8 cellular contexts compared by ENCODE assay signal in genomic region chr2:46296216-46296839, GRCh38. TPM values are rescaled to one million over a fixed set of nuclear protein-coding genes. Genes with fewer than 3 reads are reported as not detected.
DNase-seq lines count a peak whose midpoint lies in the region; ATAC-seq and TF ChIP-seq lines count a peak whose summit lies in the region.

No MANE protein-coding gene starts in this region.

- no peak for TF ChIP-seq CTCF in mesothelial cell of epicardium (IDR thresholded peaks at IDR 0.05; ENCODE audit: unreplicated experiment)
- TF ChIP-seq CTCF in upper lobe of left lung (IDR thresholded peaks at IDR 0.05) = no peak

- peak in 1 of 4 donors; percentile 15 for TF ChIP-seq POLR2A in upper lobe of left lung (IDR thresholded peaks at IDR 0.05)

- H3K4me1 Mint-ChIP-seq in T-helper 17 cell (peaks cover 31% of the 10 kb centered on the region), mesothelial cell of epicardium (peaks cover 23% of the 10 kb centered on the region)

- no peak for TF ChIP-seq EP300 in upper lobe of left lung (IDR thresholded peaks at IDR 0.05)

- H3K4me3 Mint-ChIP-seq in T-helper 17 cell (peak overlapping the region; percentile 80), mesothelial cell of epicardium (peak overlapping the region; percentile 61)

- peak overlapping the region; percentile 69 for H3K9ac ChIP-seq in endocrine pancreas (ENCODE audit: control insufficient read depth, insufficient read depth, low read length)

- ATAC-seq in T-helper 17 cell (no peak), upper lobe of left lung (ENCODE audit: low FRiP score in 2 of 2) (peak in 1 of 2 donors; percentile 12), HG02642 (IDR thresholded peaks at IDR 0.05; ENCODE audit: poor library complexity, unreplicated experiment) (no peak)

- H3K27me3 Mint-ChIP-seq in T-helper 17 cell = peaks cover 34% of the 10 kb centered on the region
- peaks cover 78% of the 10 kb centered on the region for H3K27me3 Mint-ChIP-seq in mesothelial cell of epicardium (ENCODE audit: low read depth)

- H3K36me3 Mint-ChIP-seq in T-helper 17 cell (ENCODE audit: low read depth) = no peaks in the 10 kb centered on the region
- no peaks in the 10 kb centered on the region for H3K36me3 Mint-ChIP-seq in mesothelial cell of epicardium

- H3K27ac ChIP-seq in upper lobe of left lung = peak overlapping the region; percentile 95 to 99 (median 97)

- no peak overlapping the region for H3K4me3 ChIP-seq in endocrine pancreas (ENCODE audit: control insufficient read depth, insufficient read depth, low read length)
- H3K4me3 ChIP-seq in upper lobe of left lung = peak overlapping the region; percentile 54 to 84 (median 72)

- H3K9me3 Mint-ChIP-seq in mesothelial cell of epicardium = no peaks in the 10 kb centered on the region

- H3K9me3 ChIP-seq in T-helper 17 cell (ENCODE audit: control insufficient read depth, low read length, poor library complexity, severe bottlenecking) (no peaks in the 10 kb centered on the region), endocrine pancreas (ENCODE audit: control insufficient read depth, low read length) (no peaks in the 10 kb centered on the region), upper lobe of left lung (no peaks in the 10 kb centered on the region)

- H3K36me3 ChIP-seq in endocrine pancreas (ENCODE audit: control insufficient read depth, insufficient read depth, low read length) = no peaks in the 10 kb centered on the region
- peaks cover 0 to 15% (median 0%) of the 10 kb centered on the region in 4 donors for H3K36me3 ChIP-seq in upper lobe of left lung

- H3K27ac Mint-ChIP-seq in T-helper 17 cell (peak overlapping the region; percentile 14), mesothelial cell of epicardium (no peak overlapping the region)

- H3K27me3 ChIP-seq in endocrine pancreas (ENCODE audit: control insufficient read depth, insufficient read depth, low read length) (no peaks in the 10 kb centered on the region), upper lobe of left lung (no peaks in the 10 kb centered on the region)

- H3K4me1 ChIP-seq in endocrine pancreas (ENCODE audit: control insufficient read depth, insufficient read depth, low read length) = peaks cover 3% of the 10 kb centered on the region
- peaks cover 0 to 22% (median 6%) of the 10 kb centered on the region in 4 donors for H3K4me1 ChIP-seq in upper lobe of left lung

- DNase-seq in stimulated activated CD4-positive, alpha-beta T cell treated with anti-CD3 and anti-CD28 coated beads, Interleukin-1b, Interleukin-23, amount 100 ng/mL, for 48 hours = peak; percentile 8
- no peak for DNase-seq in stimulated activated CD4-positive, alpha-beta T cell treated with anti-CD3 and anti-CD28 coated beads, Interleukin-4, amount 100 ng/mL, for 24 hours
- DNase-seq in T-helper 17 cell (no peak), mesothelial cell of epicardium (ENCODE audit: low spot score in 2 of 2, unreplicated experiment in 2 of 2) (no peak), upper lobe of left lung (peak; percentile 54 to 70), NCI-H1417 (lab: John Stamatoyannopoulos, UW) (no peak)

- WGBS in upper lobe of left lung, 2 donors = 27 to 33% methylated on average over 23 to 28 of the region's 28 CpGs

RNA-seq across cellular contexts. Expression of gene EPAS1, which starts 0.9 kb away (rescaled TPM):
- total RNA-seq in T-helper 17 cell (1 to 10 TPM in 1 of 2 donors, under 1 TPM in 1; 0.97 to 9.1 TPM), mesothelial cell of epicardium (4.4 to 7.5 TPM (median 4.9 TPM) in 3 replicates), upper lobe of left lung (1,000 to 10,000 TPM in 4 of 6 donors, 100 to 1,000 TPM in 2; 440 to 1,878 (median 1,131) TPM)

Comparison
In these comparisons a context has a peak if more than half of its experiments do, and no peak if none do; other contexts are left out.
1. DNase-seq: peak in stimulated activated CD4-positive, alpha-beta T cell treated with anti-CD3 and anti-CD28 coated beads, Interleukin-1b, Interleukin-23, amount 100 ng/mL, for 48 hours (single experiment) and upper lobe of left lung (2 of 2); none in stimulated activated CD4-positive, alpha-beta T cell treated with anti-CD3 and anti-CD28 coated beads, Interleukin-4, amount 100 ng/mL, for 24 hours (single experiment), T-helper 17 cell (0 of 3), mesothelial cell of epicardium (0 of 2) and NCI-H1417 (0 of 3).
2. RNA of gene EPAS1, which starts 0.9 kb away (total RNA-seq): 440 to 1,878 TPM in upper lobe of left lung; 0.97 to 9.1 TPM in T-helper 17 cell and 4.4 to 7.5 TPM in mesothelial cell of epicardium; every median in the first group is over 10 times any median in the second.